Comparison of ENCODE assay signal across 19 cellular contexts in the genomic region with DNA sequence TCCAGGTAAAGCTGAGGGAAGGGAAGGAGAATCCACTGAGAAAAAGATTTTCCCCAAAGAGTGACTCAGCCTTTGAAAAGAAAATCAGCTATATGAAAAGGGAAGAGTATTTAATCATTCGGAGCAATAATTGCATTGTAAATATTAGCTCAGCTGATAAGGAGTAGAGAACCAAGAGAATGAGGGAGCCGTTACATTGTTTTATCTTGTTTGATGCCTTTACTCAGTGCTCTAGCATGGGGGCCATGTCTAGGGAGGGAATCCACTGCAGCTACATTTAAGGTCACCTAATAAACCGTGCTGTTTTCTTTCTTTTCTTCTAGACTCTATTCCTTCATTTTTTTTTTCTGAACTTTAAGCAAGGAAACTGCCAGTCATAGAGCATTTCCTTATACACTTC.
"Had no signal": no experiment of that assay in that cellular context is flagged by ENCODE, and none has a peak within 500 bp of the region (broad histone marks: within the 10 kb centered on the region; RNA-seq: fewer than 3 reads in every experiment).

No MANE protein-coding gene starts in this region.

- H3K4me1 ChIP-seq: heart left ventricle, thyroid gland had no signal

- H3K27me3 Mint-ChIP-seq: activated CD4-positive, alpha-beta T cell treated with anti-CD3 and anti-CD28 coated beads for 36 hours; activated CD8-positive, alpha-beta T cell treated with anti-CD3 and anti-CD28 coated beads for 36 hours; activated naive CD8-positive, alpha-beta T cell treated with anti-CD3 and anti-CD28 coated beads, Interleukin-2, amount 50 U/mL, for 24 hours; memory B cell had no signal

- DNase-seq: activated CD4-positive, alpha-beta T cell treated with anti-CD3 and anti-CD28 coated beads for 36 hours; activated CD8-positive, alpha-beta memory T cell treated with anti-CD3 and anti-CD28 coated beads, Interleukin-2, amount 50 U/mL, for 4 hours; activated CD8-positive, alpha-beta T cell treated with anti-CD3 and anti-CD28 coated beads for 36 hours; activated gamma-delta T cell treated with Interleukin-2 at 50 U/mL for 16 hours; activated naive CD8-positive, alpha-beta T cell treated with anti-CD3 and anti-CD28 coated beads, Interleukin-2, amount 50 U/mL, for 24 hours; activated T-cell treated with anti-CD3 and anti-CD28 coated beads, Interleukin-2, amount 50 U/mL, for 72 hours; foreskin melanocyte; heart left ventricle; islet precursor cell; ovary; retina; thyroid gland; WERI-Rb-1 had no signal

- FAIRE-seq: astrocyte, endothelial cell of umbilical vein, urothelium cell line had no signal

- H3K9me3 ChIP-seq: ovary, thyroid gland had no signal

- H3K36me3 Mint-ChIP-seq: memory B cell had no signal

- H3K27me3 ChIP-seq: heart left ventricle, ovary, thyroid gland had no signal

- H3K36me3 ChIP-seq: heart left ventricle, ovary, thyroid gland, WERI-Rb-1 had no signal

- H3K27ac ChIP-seq: heart left ventricle, ovary, skin epidermis, thyroid gland, WERI-Rb-1 had no signal

- H3K9me3 Mint-ChIP-seq: activated CD8-positive, alpha-beta T cell treated with anti-CD3 and anti-CD28 coated beads for 36 hours had no signal

- H3K4me3 ChIP-seq: heart left ventricle, ovary, skin epidermis, thyroid gland had no signal

- H3K4me1 Mint-ChIP-seq: activated CD4-positive, alpha-beta T cell treated with anti-CD3 and anti-CD28 coated beads for 36 hours; memory B cell had no signal

- H3K27ac Mint-ChIP-seq: activated CD4-positive, alpha-beta T cell treated with anti-CD3 and anti-CD28 coated beads for 36 hours; activated CD8-positive, alpha-beta T cell treated with anti-CD3 and anti-CD28 coated beads for 36 hours; activated naive CD8-positive, alpha-beta T cell treated with anti-CD3 and anti-CD28 coated beads, Interleukin-2, amount 50 U/mL, for 24 hours; activated T-cell treated with anti-CD3 and anti-CD28 coated beads, Interleukin-2, amount 50 U/mL, for 72 hours; memory B cell had no signal

- ATAC-seq: activated CD4-positive, alpha-beta T cell treated with anti-CD3 and anti-CD28 coated beads for 36 hours; activated CD8-positive, alpha-beta T cell treated with anti-CD3 and anti-CD28 coated beads for 36 hours; activated naive CD8-positive, alpha-beta T cell treated with anti-CD3 and anti-CD28 coated beads, Interleukin-2, amount 50 U/mL, for 24 hours; activated T-cell treated with anti-CD3 and anti-CD28 coated beads, Interleukin-2, amount 50 U/mL, for 72 hours; heart left ventricle; left lobe of liver had no signal

- H3K4me3 Mint-ChIP-seq: activated CD4-positive, alpha-beta T cell treated with anti-CD3 and anti-CD28 coated beads for 36 hours; activated CD8-positive, alpha-beta T cell treated with anti-CD3 and anti-CD28 coated beads for 36 hours; activated naive CD8-positive, alpha-beta T cell treated with anti-CD3 and anti-CD28 coated beads, Interleukin-2, amount 50 U/mL, for 24 hours; activated T-cell treated with anti-CD3 and anti-CD28 coated beads, Interleukin-2, amount 50 U/mL, for 72 hours; memory B cell had no signal
